Comparison of ENCODE assay signal across 21 cellular contexts in genomic region chr13:30123575-30123974, GRCh38.
"Had no signal": no experiment of that assay in that cellular context is flagged by ENCODE, and none has a peak within 500 bp of the region (broad histone marks: within the 10 kb centered on the region; RNA-seq: fewer than 3 reads in every experiment).

No MANE protein-coding gene starts in this region.

- H3K27ac Mint-ChIP-seq: memory B cell, nephron progenitor cell had no signal

- DNase-seq: central memory CD4-positive, alpha-beta T cell; cortex of kidney; effector memory CD4-positive, alpha-beta T cell; foreskin keratinocyte; kidney; left cardiac atrium; left ventricle myocardium inferior; lower lobe of right lung; naive thymus-derived CD4-positive, alpha-beta T cell; nephron progenitor cell; psoas muscle; stimulated activated CD4-positive, alpha-beta T cell treated with anti-CD3 and anti-CD28 coated beads, Interleukin-2, amount 100 ng/mL, for 24 hours; stimulated activated naive CD8-positive, alpha-beta T cell treated with anti-CD3 and anti-CD28 coated beads, Interleukin-15, Interleukin-2, amounts not matched to agents 100 U/mL and 50 U/mL, for 24 hours; transverse colon had no signal

- H3K36me3 Mint-ChIP-seq: memory B cell; naive thymus-derived CD4-positive, alpha-beta T cell had no signal

- H3K36me3 ChIP-seq: left ventricle myocardium inferior, lower lobe of right lung, neutrophil, thoracic aorta, transverse colon had no signal

- H3K9me3 Mint-ChIP-seq: memory B cell, nephron progenitor cell had no signal

- H3K4me3 ChIP-seq: hepatocyte, left ventricle myocardium inferior, lower lobe of right lung, psoas muscle, skin epidermis, thoracic aorta, transverse colon had no signal

- H3K27me3 Mint-ChIP-seq: naive thymus-derived CD4-positive, alpha-beta T cell had no signal

- H2AFZ ChIP-seq: hepatocyte had no signal

- H3K79me2 ChIP-seq: hepatocyte had no signal

- H3K27me3 ChIP-seq: foreskin keratinocyte, hepatocyte, transverse colon had no signal

- H3K4me3 Mint-ChIP-seq: memory B cell; naive thymus-derived CD4-positive, alpha-beta T cell; nephron progenitor cell had no signal

- H3K9me3 ChIP-seq: left ventricle myocardium inferior, lower lobe of right lung, neutrophil, psoas muscle, thoracic aorta, transverse colon had no signal

- H3K4me2 ChIP-seq: hepatocyte had no signal

- H3K4me1 ChIP-seq: psoas muscle had no signal

- H3K27ac ChIP-seq: epithelial cell of prostate, foreskin keratinocyte, hepatocyte, left ventricle myocardium inferior, lower lobe of right lung, neutrophil, psoas muscle, skin epidermis, thoracic aorta had no signal

- ATAC-seq: foreskin keratinocyte; left cardiac atrium; lower lobe of right lung; naive thymus-derived CD4-positive, alpha-beta T cell; psoas muscle; sciatic nerve; stimulated activated naive CD8-positive, alpha-beta T cell treated with anti-CD3 and anti-CD28 coated beads, Interleukin-15, Interleukin-2, amounts not matched to agents 100 U/mL and 50 U/mL, for 24 hours had no signal
